Comparison of ENCODE assay signal across 18 cellular contexts in the genomic region with DNA sequence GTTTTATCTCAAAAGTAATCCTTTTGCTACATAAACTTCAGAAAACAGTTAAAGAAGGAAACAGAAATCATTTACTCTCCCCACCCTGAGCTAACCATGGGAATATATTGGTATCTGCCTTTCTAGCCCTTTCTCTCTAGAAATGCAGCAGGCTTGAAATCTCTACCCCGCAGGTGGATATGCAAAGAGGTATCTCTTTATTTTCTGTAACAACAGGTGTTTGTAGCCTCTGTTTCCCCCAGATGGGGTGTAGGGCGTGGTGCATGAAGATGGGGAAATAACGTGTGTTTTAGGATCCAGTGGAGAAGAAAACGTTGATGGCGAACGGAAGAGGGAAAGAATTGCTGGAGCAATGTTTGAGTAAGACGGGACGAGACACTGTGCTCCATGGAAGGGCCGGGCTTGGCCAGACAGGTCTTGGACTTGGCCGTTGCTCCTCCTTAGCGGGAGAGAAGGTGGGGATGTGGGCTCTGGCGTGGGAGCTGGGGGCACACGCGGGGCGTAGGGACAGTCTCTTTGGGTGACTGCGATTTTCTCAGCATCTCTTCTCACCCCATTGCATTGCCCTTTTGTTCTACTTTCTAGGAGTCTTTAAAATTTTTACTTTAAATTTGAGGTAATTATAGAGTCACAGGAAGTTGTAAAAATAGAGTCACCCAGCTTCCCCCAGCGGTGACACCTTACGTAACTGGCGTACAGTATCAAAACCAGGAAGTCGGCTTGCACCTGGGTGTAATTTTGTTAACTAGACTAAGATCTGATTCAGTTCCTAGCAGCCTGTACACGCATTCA.
A peak's percentile ranks its signal among the peaks of the same experiment; 100 is the strongest.
DNase-seq lines count a peak whose midpoint lies in the region; FAIRE-seq and TF ChIP-seq lines count a peak whose summit lies in the region.
"Had no signal": no experiment of that assay in that cellular context is flagged by ENCODE, and none has a peak within 500 bp of the region (broad histone marks: within the 10 kb centered on the region; RNA-seq: fewer than 3 reads in every experiment).

No MANE protein-coding gene starts in this region.

- no peak for DNase-seq in GM12891 (ENCODE audit: insufficient read length, low spot score)
- DNase-seq in NOMO-1 (lab: John Stamatoyannopoulos, UW; ENCODE audit: unreplicated experiment in 2 of 2) = peak; percentile 58 to 85
- DNase-seq in head of caudate nucleus = peak in 26 of 42 donors; percentile 9 to 74 (median 52)
- DNase-seq in DMS 273 treated with DMSO at 0.1 percent for 48 hours (lab: John Stamatoyannopoulos, UW) = no peak
- no peak for DNase-seq in SHP77 treated with DMSO at 0.1 percent for 48 hours (lab: John Stamatoyannopoulos, UW)
- no peak for DNase-seq in activated CD4-positive, CD25-positive, alpha-beta regulatory T cell treated with anti-CD3 and anti-CD28 coated beads, Interleukin-2, amount 50 U/mL, for 72 hours
- DNase-seq in NCI-H187 (lab: John Stamatoyannopoulos, UW) = no peak
- DNase-seq: ACHN; activated CD8-positive, alpha-beta memory T cell treated with anti-CD3 and anti-CD28 coated beads for 24 hours; cerebellar nuclear complex; NCI-H2107; NCI-H82; SJCRH30 had no signal

- H3K27ac ChIP-seq in BLaER1 = no peak overlapping the region
- H3K27ac ChIP-seq: left lung, pancreas, SJCRH30, skin epidermis had no signal

- peaks cover 88% of the 10 kb centered on the region for H3K4me1 ChIP-seq in BLaER1
- H3K4me1 ChIP-seq: left lung, pancreas, SJCRH30 had no signal

- H3K4me2 ChIP-seq in BLaER1 = peak overlapping the region; percentile 38

- no peak overlapping the region for H3K4me3 ChIP-seq in BLaER1
- H3K4me3 ChIP-seq: left lung, pancreas, SJCRH30, skin epidermis had no signal

- peak; percentile 26 for FAIRE-seq in GM12891 (lab: Jason Lieb, UNC)
- FAIRE-seq: GM19239, pancreas had no signal

- no peaks in the 10 kb centered on the region for H3K36me3 ChIP-seq in BLaER1
- H3K36me3 ChIP-seq: left lung, pancreas, SJCRH30 had no signal

- intact Hi-C loops in head of caudate nucleus (cut with DNase I) = no loop called here

- peaks cover 27% of the 10 kb centered on the region for H3K27me3 ChIP-seq in BLaER1

- TF ChIP-seq POLR2A in GM12891 (IDR thresholded peaks at IDR 0.05; ENCODE audit: low read depth, low read length) = no peak

- H3K9me3 ChIP-seq in BLaER1 = no peaks in the 10 kb centered on the region
- H3K9me3 ChIP-seq: left lung, pancreas, SJCRH30 had no signal

- H4K20me1 ChIP-seq in BLaER1 = no peaks in the 10 kb centered on the region

- no peak overlapping the region for H3K9ac ChIP-seq in BLaER1

TF ChIP-seq in GM12891, 5 proteins besides CTCF, POLR2A, EP300 and RAD21:
- TF ChIP-seq SPI1 (IDR thresholded peaks at IDR 0.05; ENCODE audit: low read depth, low read length) (0 out of 2 replicates have a peak, but pooled peaks have one; percentile 23), POLR2AphosphoS5 (IDR thresholded peaks at IDR 0.05; ENCODE audit: low read depth, low read length) (no peak)

Comparison
In these comparisons a context has a peak if more than half of its experiments do, and no peak if none do; other contexts are left out.
1. DNase-seq: peak in NOMO-1 (2 of 2) and head of caudate nucleus (26 of 42); none in GM12891 (single experiment), DMS 273 treated with DMSO at 0.1 percent for 48 hours (single experiment), SHP77 treated with DMSO at 0.1 percent for 48 hours (single experiment), activated CD4-positive, CD25-positive, alpha-beta regulatory T cell treated with anti-CD3 and anti-CD28 coated beads, Interleukin-2, amount 50 U/mL, for 72 hours (single experiment) and NCI-H187 (0 of 2).